In genomic region chr4:171966356-171966755, GRCh38 we compare ENCODE assay signal across 37 cellular contexts.
"Had no signal": no experiment of that assay in that cellular context is flagged by ENCODE, and none has a peak within 500 bp of the region (broad histone marks: within the 10 kb centered on the region; RNA-seq: fewer than 3 reads in every experiment).

No MANE protein-coding gene starts in this region.

- H3K36me3 Mint-ChIP-seq: activated CD4-positive, alpha-beta memory T cell treated with anti-CD3 and anti-CD28 coated beads for 36 hours; activated CD8-positive, alpha-beta memory T cell treated with anti-CD3 and anti-CD28 coated beads, Interleukin-2, amount 10 ng/mL, durations not matched to agents 7 days and 5 days; activated naive CD4-positive, alpha-beta T cell treated with anti-CD3 and anti-CD28 coated beads, Interleukin-2, amount 50 U/mL, for 24 hours; activated naive CD8-positive, alpha-beta T cell treated with anti-CD3 and anti-CD28 coated beads for 36 hours had no signal

- H3K4me1 Mint-ChIP-seq: activated CD4-positive, alpha-beta T cell treated with anti-CD3 and anti-CD28 coated beads for 36 hours; activated CD4-positive, alpha-beta T cell treated with anti-CD3 and anti-CD28 coated beads, Interleukin-2, amount 10 ng/mL, durations not matched to agents 24 days and 14 days; activated CD8-positive, alpha-beta memory T cell treated with anti-CD3 and anti-CD28 coated beads, Interleukin-2, amount 10 ng/mL, durations not matched to agents 7 days and 5 days; activated naive CD4-positive, alpha-beta T cell treated with anti-CD3 and anti-CD28 coated beads, Interleukin-2, amount 50 U/mL, for 24 hours; activated naive CD8-positive, alpha-beta T cell treated with anti-CD3 and anti-CD28 coated beads for 36 hours; activated naive CD8-positive, alpha-beta T cell treated with anti-CD3 and anti-CD28 coated beads, Interleukin-2, amount 50 U/mL, for 24 hours; T-helper 17 cell had no signal

- H3K36me3 ChIP-seq: adrenal gland, esophagus muscularis mucosa, gastrocnemius medialis, heart left ventricle, WERI-Rb-1 had no signal

- H3K27ac Mint-ChIP-seq: activated CD4-positive, alpha-beta memory T cell treated with anti-CD3 and anti-CD28 coated beads for 36 hours; activated CD4-positive, alpha-beta T cell treated with anti-CD3 and anti-CD28 coated beads for 36 hours; activated CD4-positive, alpha-beta T cell treated with anti-CD3 and anti-CD28 coated beads, Interleukin-2, amount 10 ng/mL, durations not matched to agents 24 days and 14 days; activated CD8-positive, alpha-beta memory T cell treated with anti-CD3 and anti-CD28 coated beads, Interleukin-2, amount 10 ng/mL, durations not matched to agents 7 days and 5 days; activated CD8-positive, alpha-beta T cell treated with anti-CD3 and anti-CD28 coated beads, Interleukin-2, amount 10 ng/mL, durations not matched to agents 7 days and 5 days; activated naive CD4-positive, alpha-beta T cell treated with anti-CD3 and anti-CD28 coated beads for 36 hours; activated naive CD4-positive, alpha-beta T cell treated with anti-CD3 and anti-CD28 coated beads, Interleukin-2, amount 50 U/mL, for 24 hours; activated naive CD8-positive, alpha-beta T cell treated with anti-CD3 and anti-CD28 coated beads for 36 hours; activated naive CD8-positive, alpha-beta T cell treated with anti-CD3 and anti-CD28 coated beads, Interleukin-2, amount 50 U/mL, for 24 hours; activated T-helper 1 cell treated with anti-CD3 and anti-CD28 coated beads, Interleukin-12 subunit alpha, Interleukin-12 subunit beta, Interleukin-2, Interleukin-4 antibody, amounts not matched to agents 30 ng/mL and 10 ng/mL and 1 ng/mL, durations not matched to agents 14 hours and 24 hours and 36 hours; activated T-helper 2 cell treated with anti-CD3 and anti-CD28 coated beads, Interferon-gamma antibody, Interleukin-2, Interleukin-4, amounts not matched to agents 10 μg/mL and 5 μg/mL and 100 μg/mL, durations not matched to agents 14 hours and 24 hours and 36 hours; effector memory CD8-positive, alpha-beta T cell; T-helper 17 cell; T-helper 2 cell treated with Interferon-gamma antibody and Interleukin-4, amounts not matched to agents 5 μg/mL and 100 μg/mL, for 36 hours had no signal

- DNase-seq: activated CD4-positive, alpha-beta memory T cell treated with anti-CD3 and anti-CD28 coated beads for 36 hours; activated CD4-positive, alpha-beta T cell treated with anti-CD3 and anti-CD28 coated beads for 36 hours; activated CD4-positive, alpha-beta T cell treated with anti-CD3 and anti-CD28 coated beads, Interleukin-2, amount 10 ng/mL, durations not matched to agents 24 days and 14 days; activated CD4-positive, CD25-positive, alpha-beta regulatory T cell; activated CD4-positive, CD25-positive, alpha-beta regulatory T cell treated with anti-CD3 and anti-CD28 coated beads, Interleukin-2, amount 50 U/mL, for 72 hours; activated CD8-positive, alpha-beta memory T cell treated with anti-CD3 and anti-CD28 coated beads, Interleukin-2, amount 10 ng/mL, durations not matched to agents 7 days and 5 days; activated CD8-positive, alpha-beta memory T cell treated with anti-CD3 and anti-CD28 coated beads, Interleukin-2, amount 50 U/mL, for 4 hours; activated CD8-positive, alpha-beta T cell treated with anti-CD3 and anti-CD28 coated beads, Interleukin-2, amount 10 ng/mL, durations not matched to agents 7 days and 5 days; activated effector memory CD4-positive, alpha-beta T cell treated with anti-CD3 and anti-CD28 coated beads, Interleukin-2, amount 50 U/mL, for 16 hours; activated naive CD4-positive, alpha-beta T cell treated with anti-CD3 and anti-CD28 coated beads for 36 hours; activated naive CD8-positive, alpha-beta T cell treated with anti-CD3 and anti-CD28 coated beads for 36 hours; activated naive CD8-positive, alpha-beta T cell treated with anti-CD3 and anti-CD28 coated beads, Interleukin-2, amount 50 U/mL, for 24 hours; activated T-cell treated with anti-CD3 and anti-CD28 coated beads, Interleukin-2, amount 50 U/mL, for 1 hour; activated T-cell treated with anti-CD3 and anti-CD28 coated beads, Interleukin-2, amount 50 U/mL, for 48 hours; adrenal gland; amygdala; aorta; body of pancreas; caudate nucleus; cortex of kidney; dermis blood vessel endothelial cell; effector CD4-positive, alpha-beta T cell; effector memory CD8-positive, alpha-beta T cell; erythroblast; foreskin keratinocyte; gastrocnemius medialis; glutamatergic neuron; heart left ventricle; T-helper 17 cell; T1000; WERI-Rb-1 had no signal

- H3K9me3 Mint-ChIP-seq: activated CD4-positive, alpha-beta T cell treated with anti-CD3 and anti-CD28 coated beads, Interleukin-2, amount 10 ng/mL, durations not matched to agents 24 days and 14 days; activated T-helper 1 cell treated with anti-CD3 and anti-CD28 coated beads, Interleukin-12 subunit alpha, Interleukin-12 subunit beta, Interleukin-2, Interleukin-4 antibody, amounts not matched to agents 30 ng/mL and 10 ng/mL and 1 ng/mL, durations not matched to agents 14 hours and 24 hours and 36 hours had no signal

- FAIRE-seq: colon had no signal

- H3K27ac ChIP-seq: adrenal gland, body of pancreas, esophagus muscularis mucosa, foreskin keratinocyte, gastrocnemius medialis, heart left ventricle, WERI-Rb-1 had no signal

- H3K27me3 Mint-ChIP-seq: activated CD4-positive, alpha-beta memory T cell treated with anti-CD3 and anti-CD28 coated beads for 36 hours; activated CD4-positive, alpha-beta T cell treated with anti-CD3 and anti-CD28 coated beads for 36 hours; activated CD4-positive, alpha-beta T cell treated with anti-CD3 and anti-CD28 coated beads, Interleukin-2, amount 10 ng/mL, durations not matched to agents 24 days and 14 days; activated CD8-positive, alpha-beta memory T cell treated with anti-CD3 and anti-CD28 coated beads, Interleukin-2, amount 10 ng/mL, durations not matched to agents 7 days and 5 days; activated naive CD4-positive, alpha-beta T cell treated with anti-CD3 and anti-CD28 coated beads, Interleukin-2, amount 50 U/mL, for 24 hours; activated naive CD8-positive, alpha-beta T cell treated with anti-CD3 and anti-CD28 coated beads for 36 hours; activated naive CD8-positive, alpha-beta T cell treated with anti-CD3 and anti-CD28 coated beads, Interleukin-2, amount 50 U/mL, for 24 hours; effector memory CD8-positive, alpha-beta T cell; T-helper 17 cell had no signal

- ATAC-seq: activated CD4-positive, alpha-beta T cell treated with anti-CD3 and anti-CD28 coated beads for 36 hours; activated CD8-positive, alpha-beta memory T cell treated with anti-CD3 and anti-CD28 coated beads, Interleukin-2, amount 10 ng/mL, durations not matched to agents 7 days and 5 days; activated CD8-positive, alpha-beta T cell treated with anti-CD3 and anti-CD28 coated beads, Interleukin-2, amount 10 ng/mL, durations not matched to agents 7 days and 5 days; activated naive CD8-positive, alpha-beta T cell treated with anti-CD3 and anti-CD28 coated beads, Interleukin-2, amount 50 U/mL, for 24 hours; body of pancreas; effector memory CD8-positive, alpha-beta T cell; foreskin keratinocyte; gastrocnemius medialis; heart left ventricle; T-helper 17 cell had no signal

- H3K4me1 ChIP-seq: adrenal gland, body of pancreas, esophagus muscularis mucosa, foreskin keratinocyte, gastrocnemius medialis, heart left ventricle had no signal

- H3K4me3 Mint-ChIP-seq: activated CD4-positive, alpha-beta memory T cell treated with anti-CD3 and anti-CD28 coated beads for 36 hours; activated CD4-positive, alpha-beta T cell treated with anti-CD3 and anti-CD28 coated beads for 36 hours; activated CD4-positive, alpha-beta T cell treated with anti-CD3 and anti-CD28 coated beads, Interleukin-2, amount 10 ng/mL, durations not matched to agents 24 days and 14 days; activated CD8-positive, alpha-beta memory T cell treated with anti-CD3 and anti-CD28 coated beads, Interleukin-2, amount 10 ng/mL, durations not matched to agents 7 days and 5 days; activated CD8-positive, alpha-beta T cell treated with anti-CD3 and anti-CD28 coated beads, Interleukin-2, amount 10 ng/mL, durations not matched to agents 7 days and 5 days; activated naive CD4-positive, alpha-beta T cell treated with anti-CD3 and anti-CD28 coated beads for 36 hours; activated naive CD4-positive, alpha-beta T cell treated with anti-CD3 and anti-CD28 coated beads, Interleukin-2, amount 50 U/mL, for 24 hours; activated naive CD8-positive, alpha-beta T cell treated with anti-CD3 and anti-CD28 coated beads for 36 hours; activated naive CD8-positive, alpha-beta T cell treated with anti-CD3 and anti-CD28 coated beads, Interleukin-2, amount 50 U/mL, for 24 hours; activated T-helper 1 cell treated with anti-CD3 and anti-CD28 coated beads, Interleukin-12 subunit alpha, Interleukin-12 subunit beta, Interleukin-2, Interleukin-4 antibody, amounts not matched to agents 30 ng/mL and 10 ng/mL and 1 ng/mL, durations not matched to agents 14 hours and 24 hours and 36 hours; effector memory CD8-positive, alpha-beta T cell; T-helper 17 cell; T-helper 2 cell treated with Interferon-gamma antibody and Interleukin-4, amounts not matched to agents 5 μg/mL and 100 μg/mL, for 36 hours had no signal

- H3K27me3 ChIP-seq: adrenal gland, body of pancreas, esophagus muscularis mucosa, foreskin keratinocyte, gastrocnemius medialis, heart left ventricle had no signal

- H3K4me3 ChIP-seq: adrenal gland, body of pancreas, esophagus muscularis mucosa, gastrocnemius medialis, heart left ventricle had no signal

- H3K9me3 ChIP-seq: adrenal gland, body of pancreas, esophagus muscularis mucosa, gastrocnemius medialis, heart left ventricle had no signal
